In genomic region chr7:101294039-101294831, GRCh38 we compare ENCODE assay signal across 20 cellular contexts. TPM values are rescaled to one million over a fixed set of nuclear protein-coding genes. Genes with fewer than 3 reads are reported as not detected.
DNase-seq lines count a peak whose midpoint lies in the region; ATAC-seq and TF ChIP-seq lines count a peak whose summit lies in the region.
"Had no signal": no experiment of that assay in that cellular context is flagged by ENCODE, and none has a peak within 500 bp of the region (broad histone marks: within the 10 kb centered on the region; RNA-seq: fewer than 3 reads in every experiment).

No MANE protein-coding gene starts in this region.

- H3K27me3 Mint-ChIP-seq in GM23338 (ENCODE audit: insufficient read depth, low read depth, poor library complexity) (peaks cover 28% of the 10 kb centered on the region), endodermal cell (ENCODE audit: insufficient read depth) (peaks cover 11% of the 10 kb centered on the region)

- H4K91ac ChIP-seq in IMR-90 (ENCODE audit: insufficient read depth, low read depth, low read length) = no peak overlapping the region

- H3K23ac ChIP-seq in IMR-90 (ENCODE audit: low read depth, low read length) = no peak overlapping the region

- H3K9me3 Mint-ChIP-seq in GM23338 (no peaks in the 10 kb centered on the region), endodermal cell (no peaks in the 10 kb centered on the region)

- H3K9me1 ChIP-seq in IMR-90 (ENCODE audit: insufficient read depth, low read length) = 0 out of 2 replicates have a peak, but pooled peaks cover 3% of the 10 kb centered on the region

- peak; percentile 68 for ATAC-seq in GM23338
- no peak for ATAC-seq in IMR-90 (ENCODE audit: low read depth)

- H3K36me3 ChIP-seq in GM23338 (ENCODE audit: insufficient read depth) (no peaks in the 10 kb centered on the region), IMR-90 (ENCODE audit: control insufficient read depth, insufficient read depth, low read length) (no peaks in the 10 kb centered on the region), endodermal cell (ENCODE audit: control insufficient read depth, insufficient read depth, low read length) (no peaks in the 10 kb centered on the region), iPS-20b (ENCODE audit: insufficient read depth, low read depth, low read length) (no peaks in the 10 kb centered on the region)
- H3K36me3 ChIP-seq: Peyer's patch, SJCRH30 had no signal

- no peak for TF ChIP-seq RAD21 in IMR-90 (IDR thresholded peaks at IDR 0.05; ENCODE audit: low read length)

- CTCF ChIA-PET in IMR-90 (lab: Yijun Ruan, JAX) = no interaction called here

- no peak overlapping the region for H3K18ac ChIP-seq in IMR-90 (ENCODE audit: low read depth, low read length)

- H2AK5ac ChIP-seq in IMR-90 (ENCODE audit: low read depth, low read length) = no peak overlapping the region

- BruUV-seq in IMR-90 (replicated peaks; lab: Mats Ljungman, UMichigan) = no TSS peak

- H3F3A ChIP-seq in GM23338 (replicated peaks; ENCODE audit: low read depth) = peaks cover 12% of the 10 kb centered on the region

- H4K5ac ChIP-seq in IMR-90 (ENCODE audit: low read depth, low read length) = no peak overlapping the region

- H3K79me1 ChIP-seq in IMR-90 (ENCODE audit: low read depth in 1 of 2, low read length in 2 of 2) = no peaks in the 10 kb centered on the region

- no peak overlapping the region for H2BK20ac ChIP-seq in IMR-90 (ENCODE audit: low read depth, low read length)

- H3K27ac Mint-ChIP-seq in GM23338 (peak overlapping the region; percentile 99), endodermal cell (peak overlapping the region; percentile 89)
- H3K27ac Mint-ChIP-seq: CD8-positive, alpha-beta memory T cell had no signal

- H3K4me3 ChIP-seq in GM23338 (peak overlapping the region; percentile 0; the same call in 1 of the 2 replicates), IMR-90 (ENCODE audit: insufficient read depth, low read depth, low read length) (no peak overlapping the region), endodermal cell (ENCODE audit: low read length) (no peak overlapping the region), iPS-20b (ENCODE audit: low read length) (peak overlapping the region; percentile 45; the same call in 1 of the 2 replicates)
- H3K4me3 ChIP-seq: Peyer's patch, SJCRH30 had no signal

- no peaks in the 10 kb centered on the region for H3K9me2 ChIP-seq in GM23338 (ENCODE audit: insufficient read depth)

- H3K27ac ChIP-seq in GM23338 (ENCODE audit: low read depth) (peak overlapping the region; percentile 99), IMR-90 (ENCODE audit: insufficient read depth, low read length) (no peak overlapping the region), endodermal cell (ENCODE audit: low read depth, low read length) (peak overlapping the region; percentile 59), iPS-20b (ENCODE audit: low read length) (peak overlapping the region; percentile 100)
- H3K27ac ChIP-seq: C4-2B, HL-60, Peyer's patch, SJCRH30 had no signal

- in situ Hi-C loops in IMR-90 (cut with MboI; ENCODE audit: low sequenced_read_pairs) = loop anchor here (25.0 kb wide), 1 partner anchor 1307 kb away; the partner anchor contains the start of gene AZGP1

- intact Hi-C loops in IMR-90 (cut with micrococcal nuclease) = no loop called here

- DNase-seq in GM23338 (ENCODE audit: low spot score) (peak; percentile 98), IMR-90 (no peak), endodermal cell (peak; percentile 95), D341Med (ENCODE audit: low spot score) (no peak), SIG-M5 (lab: John Stamatoyannopoulos, UW) (no peak), AG20443 (ENCODE audit: low spot score) (no peak), DMS153 (lab: John Stamatoyannopoulos, UW) (no peak)
- DNase-seq: Calu3; CD8-positive, alpha-beta memory T cell; DMS53; HCEC 1CT; Kasumi-1; NCI-H1048; NCI-H1417 treated with DMSO at 0.1 percent for 48 hours; NCI-H187; Peyer's patch; SJCRH30 had no signal

- H3K4me3 Mint-ChIP-seq in GM23338 (peak overlapping the region; percentile 28; the same call in 2 of the 3 replicates), endodermal cell (no peak overlapping the region)
- H3K4me3 Mint-ChIP-seq: CD8-positive, alpha-beta memory T cell had no signal

- POLR2A ChIA-PET in IMR-90 (lab: Charles Lee; ENCODE audit: unreplicated experiment) = no interaction called here

- dilution Hi-C loops in IMR-90 (cut with HindIII; ENCODE audit: low sequenced_read_pairs, unreplicated experiment) = no loop called here

- H4K8ac ChIP-seq in IMR-90 (ENCODE audit: low read depth in 2 of 2, low read length in 2 of 2) = no peak overlapping the region

- H3K27me3 ChIP-seq in GM23338 (ENCODE audit: insufficient read depth) = no peaks in the 10 kb centered on the region
- H3K27me3 ChIP-seq in IMR-90 (ENCODE audit: control insufficient read depth, insufficient read depth, low read length) = peaks cover 58% of the 10 kb centered on the region
- peaks cover 5% of the 10 kb centered on the region for H3K27me3 ChIP-seq in endodermal cell (ENCODE audit: control insufficient read depth, insufficient read depth, low read length, poor library complexity, severe bottlenecking)
- H3K27me3 ChIP-seq in iPS-20b (ENCODE audit: insufficient read depth, low read length) = peaks cover 10% of the 10 kb centered on the region

- H3K9me3 ChIP-seq in IMR-90 (ENCODE audit: control insufficient read depth, insufficient read depth, low read length) (no peaks in the 10 kb centered on the region), endodermal cell (ENCODE audit: control insufficient read depth, low read length) (no peaks in the 10 kb centered on the region), iPS-20b (ENCODE audit: insufficient read depth, low read depth, low read length) (no peaks in the 10 kb centered on the region)
- H3K9me3 ChIP-seq: Peyer's patch, SJCRH30 had no signal

- H3K4me2 ChIP-seq in GM23338 (peak overlapping the region; percentile 66; the same call in 1 of the 2 replicates), IMR-90 (ENCODE audit: low read depth, low read length) (no peak overlapping the region)

- H3K4me1 ChIP-seq in GM23338 (ENCODE audit: insufficient read depth) (peaks cover 37% of the 10 kb centered on the region), IMR-90 (ENCODE audit: control insufficient read depth, insufficient read depth, low read length) (no peaks in the 10 kb centered on the region), endodermal cell (ENCODE audit: control insufficient read depth, insufficient read depth, low read length) (no peaks in the 10 kb centered on the region), iPS-20b (ENCODE audit: insufficient read depth, low read length) (peaks cover 25% of the 10 kb centered on the region; the same call in 1 of the 2 replicates)
- H3K4me1 ChIP-seq: Peyer's patch had no signal

- H4K20me1 ChIP-seq in GM23338 (replicated peaks; ENCODE audit: insufficient read depth) (no peaks in the 10 kb centered on the region), IMR-90 (ENCODE audit: insufficient read depth, low read length) (no peaks in the 10 kb centered on the region)

- H3K36me3 Mint-ChIP-seq in GM23338 (ENCODE audit: low read depth) (peaks cover 2% of the 10 kb centered on the region; the same call in 1 of the 3 replicates), endodermal cell (ENCODE audit: low read depth) (no peaks in the 10 kb centered on the region)

- no peak overlapping the region for H2BK5ac ChIP-seq in IMR-90 (ENCODE audit: low read depth, low read length, poor library complexity, severe bottlenecking)

- TF ChIP-seq POLR2A in IMR-90 (IDR thresholded peaks at IDR 0.05; ENCODE audit: low read depth, low read length) = no peak

- no CpG with 5 or more reads among the region's 12 CpGs for WGBS in IMR-90 (ENCODE audit: extremely low coverage in 2 of 2, insufficient read length in 1 of 2), 2 experiments
- WGBS in endodermal cell (ENCODE audit: insufficient coverage in 1 of 2, insufficient read length in 1 of 2), 2 experiments = 35 to 52% methylated on average over 11 to 12 of the region's 12 CpGs

- H2BK120ac ChIP-seq in IMR-90 (ENCODE audit: low read depth, low read length) = no peak overlapping the region

- H2AK9ac ChIP-seq in IMR-90 (replicated peaks; ENCODE audit: low read depth, low read length, poor library complexity) = no peak overlapping the region

- H2AFZ ChIP-seq in GM23338 = no peak overlapping the region
- peak overlapping the region; percentile 32 for H2AFZ ChIP-seq in IMR-90 (replicated peaks; ENCODE audit: low read length, poor library complexity)

- H3K79me2 ChIP-seq in GM23338 (replicated peaks; ENCODE audit: insufficient read depth) = peaks cover 15% of the 10 kb centered on the region

- H3K4me1 Mint-ChIP-seq in GM23338 = peaks cover 53% of the 10 kb centered on the region
- peaks cover 3% of the 10 kb centered on the region for H3K4me1 Mint-ChIP-seq in endodermal cell

- no peak overlapping the region for H3K56ac ChIP-seq in IMR-90 (ENCODE audit: extremely low read depth, insufficient read depth, low read length)

- H3K4ac ChIP-seq in IMR-90 (ENCODE audit: low read depth, low read length) = no peak overlapping the region

- H3K14ac ChIP-seq in IMR-90 (replicated peaks; ENCODE audit: low read depth, low read length) = no peak overlapping the region

- no peak for TF ChIP-seq CTCF in GM23338 (conservative IDR thresholded peaks at IDR 0.05; ENCODE audit: low read depth in 2 of 2)
- TF ChIP-seq CTCF in IMR-90 (conservative IDR thresholded peaks at IDR 0.05; ENCODE audit: low read depth, low read length) = no peak
- no peak for TF ChIP-seq CTCF in endodermal cell (conservative IDR thresholded peaks at IDR 0.05)

- no peak overlapping the region for H2BK15ac ChIP-seq in IMR-90 (ENCODE audit: low read depth, low read length)

- H3K9ac ChIP-seq in IMR-90 (ENCODE audit: low read depth, low read length) (no peak overlapping the region), endodermal cell (ENCODE audit: extremely low read depth, low read length, poor library complexity, severe bottlenecking) (no peak overlapping the region), iPS-20b (ENCODE audit: low read depth, low read length) (peak overlapping the region; percentile 84)

RNA-seq across cellular contexts. Expression of gene IFT22, which starts 27.4 kb away (rescaled TPM):
- total RNA-seq in GM23338 (2014; rRNA removed; shearing (Covaris generic)) = 13.8 and 22.5 TPM in 2 replicates
- 28.6 and 38.8 TPM in 2 replicates for polyA plus RNA-seq in GM23338 (2016; fragmentation: Nextera tagmentation; extraction: Ambion mirVana)
- 23.1 and 34.1 TPM in 2 replicates for total RNA-seq in IMR-90 (2012; rRNA removed)
- polyA plus RNA-seq in IMR-90 (2012; rRNA removed) = 27.3 and 29.3 TPM in 2 replicates
- polyA plus RNA-seq in IMR-90 (2012; cell fraction: cytosol; rRNA removed) = 18.4 and 27.6 TPM in 2 replicates
- 3.7 and 10.1 TPM in 2 replicates for polyA plus RNA-seq in IMR-90 (2012; cell fraction: nucleus; rRNA removed; ENCODE audit: low replicate concordance)
- total RNA-seq in endodermal cell = 10 to 100 TPM; 39.0 to 44.0 TPM
- 42.6 TPM for polyA plus RNA-seq in endodermal cell (2013, experiment 1 of 2)
- 41.6 TPM for polyA plus RNA-seq in endodermal cell (2013, experiment 2 of 2)

RNA-seq across cellular contexts. Expression of gene FIS1, which starts 49.4 kb away (rescaled TPM):
- 95.4 and 131 TPM in 2 replicates for total RNA-seq in GM23338 (2014; rRNA removed; shearing (Covaris generic))
- polyA plus RNA-seq in GM23338 (2016; fragmentation: Nextera tagmentation; extraction: Ambion mirVana) (130 and 143 TPM in 2 replicates), IMR-90 (2012; rRNA removed) (470 and 489 TPM in 2 replicates)
- total RNA-seq in IMR-90 (2012; rRNA removed) (241 and 293 TPM in 2 replicates), endodermal cell (100 to 1,000 TPM in 1 of 2 donors, 10 to 100 TPM in 1; 99.9 to 102 TPM)
- polyA plus RNA-seq in IMR-90 (2012; cell fraction: cytosol; rRNA removed) = 544 and 563 TPM in 2 replicates
- polyA plus RNA-seq in IMR-90 (2012; cell fraction: nucleus; rRNA removed; ENCODE audit: low replicate concordance) = 172 and 183 TPM in 2 replicates
- polyA plus RNA-seq in endodermal cell (2013, experiment 1 of 2) = 102 TPM
- 99.9 TPM for polyA plus RNA-seq in endodermal cell (2013, experiment 2 of 2)

RNA-seq across cellular contexts. Expression of gene CLDN15, which starts 56.6 kb away (rescaled TPM):
- total RNA-seq in GM23338 (2014; rRNA removed; shearing (Covaris generic)) = 3.6 and 3.7 TPM in 2 replicates
- 4.1 and 4.3 TPM in 2 replicates for polyA plus RNA-seq in GM23338 (2016; fragmentation: Nextera tagmentation; extraction: Ambion mirVana)
- 0.56 and 0.72 TPM in 2 replicates for total RNA-seq in IMR-90 (2012; rRNA removed)
- 5.4 and 6.7 TPM in 2 replicates for polyA plus RNA-seq in IMR-90 (2012; rRNA removed)
- 3.5 and 4.6 TPM in 2 replicates for polyA plus RNA-seq in IMR-90 (2012; cell fraction: cytosol; rRNA removed)
- polyA plus RNA-seq in IMR-90 (2012; cell fraction: nucleus; rRNA removed; ENCODE audit: low replicate concordance) = 30.5 and 67.2 TPM in 2 replicates
- total RNA-seq in endodermal cell = 1 to 10 TPM; 6.0 to 7.1 TPM
- 6.8 TPM for polyA plus RNA-seq in endodermal cell (2013, experiment 1 of 2)
- 5.3 TPM for polyA plus RNA-seq in endodermal cell (2013, experiment 2 of 2)

Comparison
In these comparisons a context has a peak if more than half of its experiments do, and no peak if none do; other contexts are left out.
1. DNase-seq: peak in GM23338 (single experiment) and endodermal cell (single experiment); none in IMR-90 (single experiment), D341Med (single experiment), SIG-M5 (single experiment), AG20443 (single experiment) and DMS153 (single experiment).
2. H3K4me3 ChIP-seq: peak in GM23338 (single experiment) and iPS-20b (single experiment); none in IMR-90 (single experiment) and endodermal cell (single experiment).